In the genomic region with DNA sequence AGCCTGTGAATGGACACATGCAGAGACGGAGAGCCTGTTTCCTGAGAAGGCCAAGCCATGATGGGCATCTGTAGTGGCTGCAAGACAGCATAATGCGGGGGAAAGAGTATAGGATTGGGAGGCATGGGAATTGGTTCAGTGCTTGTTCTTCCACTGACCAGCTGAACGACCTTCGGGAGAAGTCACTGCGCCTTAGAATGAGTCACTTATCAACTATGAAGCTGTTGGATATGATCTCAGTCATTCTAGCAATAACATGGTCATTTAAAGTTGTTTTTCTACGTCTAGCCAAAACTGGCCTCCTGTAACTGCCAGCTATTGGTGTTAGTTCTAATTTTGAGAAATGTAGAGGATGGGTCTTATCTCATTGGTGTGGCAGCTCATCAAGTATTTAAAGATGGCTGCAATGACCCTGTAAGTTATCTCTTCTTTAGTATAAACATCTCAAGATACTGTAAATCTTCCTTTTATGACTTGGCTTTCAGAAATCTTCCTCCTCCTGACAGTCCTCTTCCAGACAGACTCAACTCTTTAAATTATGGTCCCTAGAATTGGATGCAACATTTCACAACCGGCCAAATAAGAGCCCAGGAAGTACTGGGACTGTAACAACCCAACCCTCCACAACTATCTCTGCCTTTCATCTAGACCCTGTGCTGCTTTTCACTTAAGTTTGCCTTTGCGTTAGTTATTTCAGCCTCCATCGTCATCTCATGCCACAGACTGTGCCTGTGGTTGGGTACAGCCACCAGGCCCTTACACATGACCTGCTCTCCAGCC, we compare ENCODE assay signal across 13 cellular contexts.
A peak's percentile ranks its signal among the peaks of the same experiment; 100 is the strongest.
DNase-seq lines count a peak whose midpoint lies in the region; ATAC-seq and TF ChIP-seq lines count a peak whose summit lies in the region.
"Had no signal": no experiment of that assay in that cellular context is flagged by ENCODE, and none has a peak within 500 bp of the region (broad histone marks: within the 10 kb centered on the region; RNA-seq: fewer than 3 reads in every experiment).

No MANE protein-coding gene starts in this region.

- H4K5ac ChIP-seq in H9 (ENCODE audit: insufficient read length, low read depth, low read length) = no peak overlapping the region

- no peaks in the 10 kb centered on the region for H3K27me3 ChIP-seq in left lung
- H3K27me3 ChIP-seq in H9 (ENCODE audit: insufficient read depth, low read length) = no peaks in the 10 kb centered on the region
- no peaks in the 10 kb centered on the region for H3K27me3 ChIP-seq in Caco-2 (replicated peaks; ENCODE audit: control insufficient read depth, insufficient read depth, low read length)

- H3K27ac Mint-ChIP-seq in H9 (no peak overlapping the region), progenitor cell of endocrine pancreas (no peak overlapping the region), Caco-2 (ENCODE audit: unreplicated experiment) (no peak overlapping the region)
- H3K27ac Mint-ChIP-seq: stimulated activated effector memory CD8-positive, alpha-beta T cell treated with anti-CD3 and anti-CD28 coated beads, Interleukin-12 subunit alpha, Interleukin-12 subunit beta, amount 100 ng/mL, for 72 hours had no signal

- H3K4me1 ChIP-seq in left lung = no peaks in the 10 kb centered on the region
- no peaks in the 10 kb centered on the region for H3K4me1 ChIP-seq in urinary bladder (ENCODE audit: insufficient read depth)
- H3K4me1 ChIP-seq in H9 (ENCODE audit: insufficient read depth, low read length) = no peaks in the 10 kb centered on the region
- H3K4me1 ChIP-seq in Caco-2 = no peaks in the 10 kb centered on the region; the same call in 1 of the 2 replicates

- H3K4me3 Mint-ChIP-seq in H9 = no peak overlapping the region
- no peak overlapping the region for H3K4me3 Mint-ChIP-seq in progenitor cell of endocrine pancreas (ENCODE audit: low read depth)
- no peak overlapping the region for H3K4me3 Mint-ChIP-seq in Caco-2 (ENCODE audit: unreplicated experiment)
- H3K4me3 Mint-ChIP-seq: stimulated activated effector memory CD8-positive, alpha-beta T cell treated with anti-CD3 and anti-CD28 coated beads, Interleukin-12 subunit alpha, Interleukin-12 subunit beta, amount 100 ng/mL, for 72 hours had no signal

- H3K27ac ChIP-seq in left lung = no peak overlapping the region
- H3K27ac ChIP-seq in urinary bladder (ENCODE audit: low read depth) = peak overlapping the region; percentile 26
- H3K27ac ChIP-seq in H9 (ENCODE audit: insufficient read length, low read depth, low read length) = no peak overlapping the region
- H3K27ac ChIP-seq: HL-60 had no signal

- no peak overlapping the region for H3K56ac ChIP-seq in H9 (ENCODE audit: insufficient read length, low read depth, low read length)

- no peaks in the 10 kb centered on the region for H3K4me1 Mint-ChIP-seq in H9
- H3K4me1 Mint-ChIP-seq in progenitor cell of endocrine pancreas (ENCODE audit: low read depth) = no peaks in the 10 kb centered on the region
- no peaks in the 10 kb centered on the region for H3K4me1 Mint-ChIP-seq in Caco-2 (ENCODE audit: low read depth, unreplicated experiment)
- H3K4me1 Mint-ChIP-seq: stimulated activated effector memory CD8-positive, alpha-beta T cell treated with anti-CD3 and anti-CD28 coated beads, Interleukin-12 subunit alpha, Interleukin-12 subunit beta, amount 100 ng/mL, for 72 hours had no signal

- no TSS peak for BruUV-seq in Caco-2 (replicated peaks; lab: Mats Ljungman, UMichigan)

- CTCF ChIA-PET in Caco-2 (lab: Charles Lee) = no interaction called here

- H3K4me2 ChIP-seq in H9 (ENCODE audit: insufficient read depth, insufficient read length, low read length) = no peak overlapping the region

- H3K18ac ChIP-seq in H9 (ENCODE audit: insufficient read length, low read depth, low read length) = no peak overlapping the region

- WGBS in urinary bladder = 32% methylated on average over 9 of the region's 9 CpGs
- no CpG with 5 or more reads among the region's 9 CpGs for WGBS in H9 (ENCODE audit: extremely low coverage, insufficient read length, low lambda C conversion rate)

- no peak overlapping the region for H3K4ac ChIP-seq in H9 (ENCODE audit: low read depth, low read length)

- H4K91ac ChIP-seq in H9 (ENCODE audit: insufficient read length, low read depth, low read length) = no peak overlapping the region

- H2BK15ac ChIP-seq in H9 (ENCODE audit: low read depth, low read length) = no peak overlapping the region

- TF ChIP-seq EP300 in Ishikawa (IDR thresholded peaks at IDR 0.05; ENCODE audit: borderline replicate concordance) = no peak

- H3K23me2 ChIP-seq in H9 (ENCODE audit: insufficient read length, low read depth, low read length, poor library complexity, severe bottlenecking) = no peaks in the 10 kb centered on the region

- no peak overlapping the region for H2BK5ac ChIP-seq in H9 (ENCODE audit: insufficient read length, low read length)

- peaks cover 2% of the 10 kb centered on the region; the same call in 1 of the 2 replicates for H3K27me3 Mint-ChIP-seq in H9 (ENCODE audit: low read depth)
- H3K27me3 Mint-ChIP-seq in progenitor cell of endocrine pancreas = no peaks in the 10 kb centered on the region
- peaks cover 9% of the 10 kb centered on the region for H3K27me3 Mint-ChIP-seq in Caco-2 (ENCODE audit: insufficient read depth, unreplicated experiment)

- no peaks in the 10 kb centered on the region for H4K20me1 ChIP-seq in H9 (ENCODE audit: control insufficient read depth, insufficient read depth, insufficient read length)

- POLR2A ChIA-PET in Caco-2 (lab: Charles Lee) = no interaction called here

- H3K4me3 ChIP-seq in left lung (no peak overlapping the region), urinary bladder (ENCODE audit: low read depth, low read length) (no peak overlapping the region), Caco-2 (ENCODE audit: low read depth, low read length) (no peak overlapping the region)

- H3K23ac ChIP-seq in H9 (ENCODE audit: insufficient read length, low read depth, low read length) = no peak overlapping the region

- H4K8ac ChIP-seq in H9 (replicated peaks; ENCODE audit: insufficient read length, low read depth, low read length) = no peak overlapping the region

- no peak for TF ChIP-seq RAD21 in Ishikawa (IDR thresholded peaks at IDR 0.05; ENCODE audit: low read depth)

- H3K36me3 Mint-ChIP-seq in H9 (ENCODE audit: insufficient read depth in 1 of 3, low read depth in 3 of 3) = no peaks in the 10 kb centered on the region
- H3K36me3 Mint-ChIP-seq in progenitor cell of endocrine pancreas (ENCODE audit: insufficient read depth) = peaks cover 4% of the 10 kb centered on the region
- H3K36me3 Mint-ChIP-seq in Caco-2 (ENCODE audit: insufficient read depth, unreplicated experiment) = no peaks in the 10 kb centered on the region
- H3K36me3 Mint-ChIP-seq: stimulated activated effector memory CD8-positive, alpha-beta T cell treated with anti-CD3 and anti-CD28 coated beads, Interleukin-12 subunit alpha, Interleukin-12 subunit beta, amount 100 ng/mL, for 72 hours had no signal

- no peak overlapping the region for H2BK12ac ChIP-seq in H9 (ENCODE audit: insufficient read length, low read depth, low read length)

- H3K36me3 ChIP-seq in left lung (no peaks in the 10 kb centered on the region), urinary bladder (ENCODE audit: insufficient read depth) (no peaks in the 10 kb centered on the region), Caco-2 (ENCODE audit: control insufficient read depth, insufficient read depth, low read length) (no peaks in the 10 kb centered on the region)

- H3K9me3 ChIP-seq in left lung (no peaks in the 10 kb centered on the region), H9 (ENCODE audit: control insufficient read depth, low read depth, low read length) (no peaks in the 10 kb centered on the region), Caco-2 (no peaks in the 10 kb centered on the region)

- H3K9me3 Mint-ChIP-seq in H9 (no peaks in the 10 kb centered on the region; a peak in 1 of 5 replicates), progenitor cell of endocrine pancreas (ENCODE audit: low read depth) (no peaks in the 10 kb centered on the region), Caco-2 (ENCODE audit: unreplicated experiment) (no peaks in the 10 kb centered on the region)

- no peak overlapping the region for H2AK5ac ChIP-seq in H9 (ENCODE audit: insufficient read length, low read length)

- H2AFZ ChIP-seq in H9 (ENCODE audit: low read length) = no peak overlapping the region

- intact Hi-C loops in left lung (cut with DNase I) (no loop called here), Caco-2 (cut with micrococcal nuclease; ENCODE audit: unreplicated experiment) (no loop called here)

- TF ChIP-seq CTCF in left lung (IDR thresholded peaks at IDR 0.05) (no peak), H9 (conservative IDR thresholded peaks at IDR 0.05) (no peak), progenitor cell of endocrine pancreas (IDR thresholded peaks at IDR 0.05; ENCODE audit: unreplicated experiment) (no peak), Caco-2 (IDR thresholded peaks at IDR 0.05; ENCODE audit: insufficient read depth in 1 of 2, low read depth in 1 of 2, low read length in 1 of 2, severe bottlenecking in 1 of 2, unreplicated experiment in 1 of 2) (no peak)

- DNase-seq in dedifferentiated amniotic fluid mesenchymal stem cell (ENCODE audit: extremely low spot score) (peak; percentile 50), left lung (no peak), H9 (no peak), progenitor cell of endocrine pancreas (ENCODE audit: low spot score, unreplicated experiment) (no peak), Caco-2 (no peak)
- DNase-seq: activated naive CD4-positive, alpha-beta T cell treated with anti-CD3 and anti-CD28 coated beads, Interleukin-2, amount 50 U/mL, for 16 hours; NCI-H1930; SHP77 had no signal

- H3K79me2 ChIP-seq in H9 (ENCODE audit: insufficient read depth, low read length) = no peaks in the 10 kb centered on the region

- H3K14ac ChIP-seq in H9 (ENCODE audit: insufficient read depth, low read length) = no peak overlapping the region

- no peak overlapping the region for H3T11ph ChIP-seq in H9 (ENCODE audit: low read length)

- no peak overlapping the region for H2BK120ac ChIP-seq in H9 (ENCODE audit: low read depth, low read length, poor library complexity, severe bottlenecking)

- H2BK20ac ChIP-seq in H9 (ENCODE audit: low read depth, low read length, poor library complexity, severe bottlenecking) = no peak overlapping the region

- ATAC-seq in left lung (peak; percentile 10), HG03097 (IDR thresholded peaks at IDR 0.05; ENCODE audit: low FRiP score, unreplicated experiment) (no peak)
- ATAC-seq: stimulated activated effector memory CD8-positive, alpha-beta T cell treated with anti-CD3 and anti-CD28 coated beads, Interleukin-12 subunit alpha, Interleukin-12 subunit beta, amount 100 ng/mL, for 72 hours had no signal

- H3K79me1 ChIP-seq in H9 (ENCODE audit: insufficient read depth, low read depth, low read length, poor library complexity, severe bottlenecking) = no peaks in the 10 kb centered on the region

- no peak overlapping the region for H3K9ac ChIP-seq in H9 (ENCODE audit: extremely low read depth, insufficient read length, low read length)

TF ChIP-seq in Ishikawa, 13 proteins besides CTCF, POLR2A, EP300 and RAD21 (continues in another document):
- 0 out of 2 replicates have a peak, but pooled peaks have one; percentile 35 for TF ChIP-seq NFIC (IDR thresholded peaks at IDR 0.05)
